ENCODE assay signal across 9 cellular contexts in the genomic region with DNA sequence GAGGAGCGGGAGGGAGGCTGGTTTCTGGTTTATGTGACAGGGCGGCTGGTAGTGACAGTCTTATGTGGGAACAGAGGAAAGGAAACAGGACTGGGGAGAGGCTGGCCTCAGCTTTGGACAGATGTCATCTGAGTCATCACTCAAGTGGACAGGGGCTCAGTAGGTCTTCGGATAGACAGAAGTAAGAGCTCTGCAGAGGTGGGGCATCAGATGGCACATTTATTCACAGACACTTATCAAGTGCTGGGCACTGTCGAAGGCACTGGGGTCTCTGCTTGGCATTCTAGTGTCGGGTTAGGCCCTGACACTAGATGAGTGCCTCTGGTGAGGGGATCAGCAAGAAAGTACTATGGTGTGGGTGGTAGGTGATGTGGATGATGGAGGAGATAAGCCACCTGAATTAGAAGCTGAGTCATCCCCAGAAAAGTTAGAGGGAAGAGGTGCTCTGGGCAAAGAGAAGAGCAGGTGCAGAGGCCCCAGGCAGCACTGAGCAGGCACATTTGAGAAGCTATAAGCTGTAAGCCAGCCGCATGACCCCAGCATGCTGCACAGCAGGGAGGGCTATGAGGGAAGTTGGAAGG. TPM values are rescaled to one million over a fixed set of nuclear protein-coding genes. Genes with fewer than 3 reads are reported as not detected.
DNase-seq lines count a peak whose midpoint lies in the region; ATAC-seq and TF ChIP-seq lines count a peak whose summit lies in the region.
"Had no signal": no experiment of that assay in that cellular context is flagged by ENCODE, and none has a peak within 500 bp of the region (broad histone marks: within the 10 kb centered on the region; RNA-seq: fewer than 3 reads in every experiment).

No MANE protein-coding gene starts in this region.

- CTCF ChIA-PET in MCF 10A (lab: Yijun Ruan, JAX) = interaction anchor here (0.7 kb wide), 1 partner anchor 137 kb away, joined by 3 read pairs; no protein-coding TSS in a partner anchor

- ATAC-seq in foreskin keratinocyte (peak; percentile 24), aorta (ENCODE audit: low FRiP score) (no peak)

- TF ChIP-seq POLR2A in breast epithelium (IDR thresholded peaks at IDR 0.05) = no peak

- H3K27me3 Mint-ChIP-seq in MCF 10A (ENCODE audit: insufficient read depth, unreplicated experiment) = no peaks in the 10 kb centered on the region

- peaks cover 55% of the 10 kb centered on the region for H3K4me1 Mint-ChIP-seq in MCF 10A (ENCODE audit: insufficient read depth, unreplicated experiment)

- H3K4me3 ChIP-seq in breast epithelium = no peak overlapping the region
- H3K4me3 ChIP-seq in aorta (ENCODE audit: low read length in 2 of 2) = no peak overlapping the region

- H3K4me1 ChIP-seq in breast epithelium = peaks cover 5 to 15% of the 10 kb centered on the region in 2 donors
- H3K4me1 ChIP-seq in foreskin keratinocyte = peaks cover 9% of the 10 kb centered on the region
- H3K4me1 ChIP-seq in aorta (ENCODE audit: control insufficient read depth in 1 of 2, insufficient read depth in 2 of 2, low read length in 2 of 2) = peaks cover 3% of the 10 kb centered on the region in 2 donors

- H3K4me3 Mint-ChIP-seq in MCF 10A (ENCODE audit: unreplicated experiment) = no peak overlapping the region

- H3K9me3 Mint-ChIP-seq in MCF 10A (ENCODE audit: unreplicated experiment) = no peaks in the 10 kb centered on the region

- TF ChIP-seq CTCF in MCF 10A (IDR thresholded peaks at IDR 0.05; ENCODE audit: unreplicated experiment) (no peak), breast epithelium (IDR thresholded peaks at IDR 0.05) (no peak), foreskin keratinocyte (conservative IDR thresholded peaks at IDR 0.05) (no peak)

- no peaks in the 10 kb centered on the region for H3K27me3 ChIP-seq in breast epithelium
- H3K27me3 ChIP-seq in foreskin keratinocyte = no peaks in the 10 kb centered on the region
- H3K27me3 ChIP-seq in aorta (ENCODE audit: control insufficient read depth in 1 of 2, insufficient read depth in 2 of 2, low read length in 1 of 2) = no peaks in the 10 kb centered on the region

- peak overlapping the region; percentile 58 for H3K27ac Mint-ChIP-seq in MCF 10A (ENCODE audit: low read depth, unreplicated experiment)

- H3K36me3 ChIP-seq in breast epithelium = no peaks in the 10 kb centered on the region
- H3K36me3 ChIP-seq in aorta (ENCODE audit: control insufficient read depth in 1 of 2, insufficient read depth in 2 of 2, low read length in 1 of 2) = no peaks in the 10 kb centered on the region

- DNase-seq in MCF 10A (ENCODE audit: unreplicated experiment) = no peak
- no peak for DNase-seq in breast epithelium (ENCODE audit: low spot score in 2 of 2)
- DNase-seq in NCI-H146 (lab: John Stamatoyannopoulos, UW) = peak; percentile 56
- DNase-seq in foreskin keratinocyte = no peak
- DNase-seq in aorta = peak; percentile 47 to 61
- DNase-seq in NCI-H1694 (lab: John Stamatoyannopoulos, UW) = no peak
- DNase-seq in superior temporal gyrus (ENCODE audit: extremely low spot score) = no peak
- no peak for DNase-seq in NCI-H187 treated with DMSO at 0.1 percent for 48 hours (lab: John Stamatoyannopoulos, UW)
- DNase-seq: IMR-90 had no signal

- BruUV-seq in MCF 10A (replicated peaks; lab: Mats Ljungman, UMichigan) = no TSS peak

- WGBS in aorta, 2 donors = 83 to 85% methylated on average over 6 of the region's 6 CpGs

- intact Hi-C loops in MCF 10A (cut with micrococcal nuclease) (no loop called here), breast epithelium (cut with DNase I; ENCODE audit: low total_unique reads) (no loop called here), aorta (cut with DNase I) (loop anchor here in 1 of 2 donors (5.0 kb wide), 1 partner anchor 37 kb away; no protein-coding TSS in a partner anchor)

- H3K27ac ChIP-seq in breast epithelium = no peak overlapping the region
- H3K27ac ChIP-seq in foreskin keratinocyte = no peak overlapping the region
- H3K27ac ChIP-seq in aorta (ENCODE audit: low read depth in 1 of 2, low read length in 2 of 2) = no peak overlapping the region

- peaks cover 10% of the 10 kb centered on the region for H3K36me3 Mint-ChIP-seq in MCF 10A (ENCODE audit: insufficient read depth, unreplicated experiment)

- POLR2A ChIA-PET in MCF 10A (lab: Yijun Ruan, JAX) = interaction anchor here (1.6 kb wide), 1 partner anchor 10 kb away, joined by 4 read pairs; no protein-coding TSS in a partner anchor

- H3K9me3 ChIP-seq in breast epithelium = no peaks in the 10 kb centered on the region
- H3K9me3 ChIP-seq in aorta (ENCODE audit: control insufficient read depth, low read length) = no peaks in the 10 kb centered on the region

RNA-seq across cellular contexts. Expression of a gene that starts 27.4 kb away (rescaled TPM):
- total RNA-seq in MCF 10A (2022) (36.4 and 38.4 TPM in 2 replicates), breast epithelium (10 to 100 TPM; 16.3 to 22.4 (median 21.0) TPM), foreskin keratinocyte (16.0 and 16.2 TPM in 2 replicates), aorta (10 to 100 TPM; 26.1 to 35.3 TPM)
- polyA plus RNA-seq in foreskin keratinocyte (5.6 and 7.3 TPM in 2 replicates), aorta (10 to 100 TPM in 1 of 2 donors, 1 to 10 TPM in 1; 7.0 to 12.1 TPM)

RNA-seq across cellular contexts. Expression of a gene that starts 33.7 kb away (rescaled TPM):
- total RNA-seq in MCF 10A (2022) (2.1 and 2.2 TPM in 2 replicates), breast epithelium (1 to 10 TPM; 3.8 to 8.8 (median 6.7) TPM), foreskin keratinocyte (0.60 and 0.71 TPM in 2 replicates), aorta (10 to 100 TPM; 16.1 to 34.7 TPM)
- polyA plus RNA-seq in foreskin keratinocyte (0.58 and 0.80 TPM in 2 replicates), aorta (1 to 10 TPM; 6.6 to 9.3 TPM)
- total RNA-seq: IMR-90 had no signal

RNA-seq across cellular contexts. Expression of a gene that starts 46.6 kb away (rescaled TPM):
- total RNA-seq in MCF 10A (2022) (153 and 198 TPM in 2 replicates), breast epithelium (10 to 100 TPM; 43.0 to 73.7 (median 54.6) TPM), foreskin keratinocyte (113 and 121 TPM in 2 replicates), aorta (10 to 100 TPM; 56.0 to 78.8 TPM)
- polyA plus RNA-seq in foreskin keratinocyte (100 and 109 TPM in 2 replicates), aorta (10 to 100 TPM; 74.6 to 77.3 TPM)

Comparison
In these comparisons a context has a peak if more than half of its experiments do, and no peak if none do; other contexts are left out.
1. DNase-seq: peak in NCI-H146 (single experiment) and aorta (2 of 2); none in MCF 10A (single experiment), breast epithelium (0 of 2), foreskin keratinocyte (0 of 2), NCI-H1694 (single experiment), superior temporal gyrus (single experiment) and NCI-H187 treated with DMSO at 0.1 percent for 48 hours (single experiment).